ENCODE assay signal across 1 cellular context in the genomic region with DNA sequence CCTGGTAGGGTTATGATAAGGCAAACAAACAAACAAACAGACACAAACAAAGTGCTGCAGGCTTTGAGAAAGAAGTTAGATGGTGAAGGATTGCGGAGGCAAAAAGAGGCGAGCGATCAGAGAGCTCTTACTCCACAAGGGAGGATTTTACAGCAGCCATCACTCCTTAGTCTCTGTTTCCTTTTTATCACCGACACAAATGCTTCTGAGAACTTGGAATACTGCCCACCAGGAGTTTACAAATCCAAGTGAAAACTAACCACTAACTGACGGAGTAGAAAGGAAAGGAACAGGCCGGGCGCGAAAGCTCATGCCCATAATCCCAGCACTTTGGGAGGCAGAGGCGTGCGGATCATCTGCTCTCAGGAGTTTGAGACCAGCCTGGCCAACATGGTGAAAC.
TF ChIP-seq lines count a peak whose summit lies in the region.

No MANE protein-coding gene starts in this region.

TF ChIP-seq in HepG2, 621 proteins besides CTCF, POLR2A, EP300 and RAD21:
- TF ChIP-seq ZNF160 (CRISPR knock-in tag; IDR thresholded peaks at IDR 0.05) (no peak), FIP1L1 (IDR thresholded peaks at IDR 0.05; ENCODE audit: borderline replicate concordance, insufficient read depth, low read depth, low read length) (no peak), ZKSCAN1 (IDR thresholded peaks at IDR 0.05; ENCODE audit: low read length) (no peak), ZNF180 (CRISPR knock-in tag; IDR thresholded peaks at IDR 0.05; ENCODE audit: borderline replicate concordance, low read depth) (no peak), STAT5B (CRISPR knock-in tag; IDR thresholded peaks at IDR 0.05) (no peak)
- TF ChIP-seq, protein P1, sequence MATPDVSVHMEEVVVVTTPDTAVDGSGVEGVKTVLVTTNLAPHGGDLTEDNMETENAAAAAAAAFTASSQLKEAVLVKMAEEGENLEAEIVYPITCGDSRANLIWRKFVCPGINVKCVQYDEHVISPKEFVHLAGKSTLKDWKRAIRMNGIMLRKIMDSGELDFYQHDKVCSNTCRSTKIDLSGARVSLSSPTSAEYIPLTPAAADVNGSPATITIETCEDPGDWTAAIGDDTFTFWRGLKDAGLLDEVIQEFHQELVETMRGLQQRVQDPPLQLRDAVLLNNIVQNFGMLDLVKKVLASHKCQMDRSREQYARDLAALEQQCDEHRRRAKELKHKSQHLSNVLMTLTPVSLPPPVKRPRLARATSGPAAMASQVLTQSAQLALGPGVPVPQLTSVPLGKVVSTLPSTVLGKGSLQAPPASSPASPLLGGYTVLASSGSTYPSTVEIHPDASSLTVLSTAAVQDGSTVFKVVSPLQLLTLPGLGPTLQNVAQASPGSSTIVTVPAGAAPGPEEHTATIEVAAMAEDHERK (CRISPR knock-in tag; IDR thresholded peaks at IDR 0.05; ENCODE audit: low read depth) = no peak
